Comparison of ENCODE assay signal across 8 cellular contexts in genomic region chr15:70091649-70092461, GRCh38. TPM values are rescaled to one million over a fixed set of nuclear protein-coding genes. Genes with fewer than 3 reads are reported as not detected.
A peak's percentile ranks its signal among the peaks of the same experiment; 100 is the strongest.
DNase-seq lines count a peak whose midpoint lies in the region; ATAC-seq and TF ChIP-seq lines count a peak whose summit lies in the region.

No MANE protein-coding gene starts in this region.

- ATAC-seq in T-cell (replicated peaks in 1 of 4): no peak
- no peak for ATAC-seq in HG02642 (IDR thresholded peaks at IDR 0.05; ENCODE audit: poor library complexity, unreplicated experiment)

- peak; percentile 22 for DNase-seq in activated naive CD4-positive, alpha-beta T cell treated with Interleukin-2 at 50 U/mL for 16 hours
- DNase-seq in activated naive CD4-positive, alpha-beta T cell (lab: John Stamatoyannopoulos, UW): no peak
- no peak for DNase-seq in T-cell
- DNase-seq in tibial nerve (ENCODE audit: low spot score in 2 of 2): no peak
- no peak for DNase-seq in MG63
- DNase-seq in UCSD-AML1 (lab: John Stamatoyannopoulos, UW; ENCODE audit: unreplicated experiment): no peak

- no peaks in the 10 kb centered on the region for H3K9me3 Mint-ChIP-seq in T-cell

- H3K4me1 ChIP-seq in iPS-20b (ENCODE audit: insufficient read depth, low read length) (peaks cover 70% of the 10 kb centered on the region), tibial nerve (peaks cover 2 to 88% (median 75%) of the 10 kb centered on the region in 4 donors)

- peak overlapping the region; percentile 94 for H3K4me3 ChIP-seq in iPS-20b (ENCODE audit: low read length)
- H3K4me3 ChIP-seq in tibial nerve: no peak overlapping the region
- no peak overlapping the region for H3K4me3 ChIP-seq in MG63

- peaks cover 57% of the 10 kb centered on the region for H3K36me3 Mint-ChIP-seq in T-cell

- H3K27me3 ChIP-seq in iPS-20b (ENCODE audit: insufficient read depth, low read length): peaks cover 28% of the 10 kb centered on the region; the same call in 1 of the 2 replicates
- no peaks in the 10 kb centered on the region for H3K27me3 ChIP-seq in tibial nerve
- no peaks in the 10 kb centered on the region for H3K27me3 ChIP-seq in MG63

- no peak for TF ChIP-seq POLR2A in tibial nerve (IDR thresholded peaks at IDR 0.05)

- no peaks in the 10 kb centered on the region for H3K9me3 ChIP-seq in iPS-20b (ENCODE audit: insufficient read depth, low read depth, low read length)
- H3K9me3 ChIP-seq in tibial nerve: no peaks in the 10 kb centered on the region
- H3K9me3 ChIP-seq in MG63: no peaks in the 10 kb centered on the region

- H3K27ac ChIP-seq in iPS-20b (ENCODE audit: low read length): no peak overlapping the region
- peak overlapping the region in 3 of 4 donors; percentile 41 to 52 (median 46) for H3K27ac ChIP-seq in tibial nerve

- peak overlapping the region in 1 of 2 donors; percentile 34 for H3K27ac Mint-ChIP-seq in T-cell

- peak overlapping the region; percentile 22 to 94 (median 25) for H3K4me3 Mint-ChIP-seq in T-cell

- H3K36me3 ChIP-seq in iPS-20b (ENCODE audit: insufficient read depth, low read depth, low read length) (peaks cover 67% of the 10 kb centered on the region), tibial nerve (no peaks in the 10 kb centered on the region), MG63 (peaks cover 87% of the 10 kb centered on the region)

- TF ChIP-seq EP300 in tibial nerve (IDR thresholded peaks at IDR 0.05): no peak

- no peak overlapping the region for H3K9ac ChIP-seq in iPS-20b (ENCODE audit: low read depth, low read length)

- 62 to 72% methylated on average over 12 of the region's 12 CpGs for WGBS in tibial nerve, 2 donors

- H3K4me1 Mint-ChIP-seq in T-cell: peaks cover 77 to 82% (median 81%) of the 10 kb centered on the region in 3 donors

- no peak for TF ChIP-seq CTCF in tibial nerve (IDR thresholded peaks at IDR 0.05)

- no peaks in the 10 kb centered on the region for H3K27me3 Mint-ChIP-seq in T-cell

- CTCF ChIA-PET in T-cell (lab: Charles Lee): interaction anchor here (0.6 to 1.5 kb wide), 3 partner anchors 10 to 614 kb away, joined by 3 to 4 read pairs (median 4); no protein-coding TSS in a partner anchor

- POLR2A ChIA-PET in T-cell (lab: Charles Lee): no interaction called here

RNA-seq across cellular contexts. Expression of gene TLE3, which starts 5.9 kb away (rescaled TPM):
- 100 to 1,000 TPM in 4 of 5 donors, 10 to 100 TPM in 1; 99.2 to 174 (median 160) TPM for total RNA-seq in T-cell
- total RNA-seq in tibial nerve: 10 to 100 TPM; 62.4 to 91.6 (median 76.9) TPM
- total RNA-seq in MG63 (2014; rRNA removed; shearing (Covaris generic); ENCODE audit: low replicate concordance): 42.9 and 86.7 TPM in 2 replicates
